ENCODE assay signal across 25 cellular contexts in genomic region chr2:49444005-49444404, GRCh38.
"Had no signal": no experiment of that assay in that cellular context is flagged by ENCODE, and none has a peak within 500 bp of the region (broad histone marks: within the 10 kb centered on the region; RNA-seq: fewer than 3 reads in every experiment).

No MANE protein-coding gene starts in this region.

- H3K27me3 ChIP-seq: neural progenitor cell, ovary, right lobe of liver, sigmoid colon, suprapubic skin, testis, tibial artery, transverse colon, upper lobe of right lung, uterus had no signal

- H3K4me1 ChIP-seq: parathyroid adenoma, psoas muscle, right lobe of liver, sigmoid colon, suprapubic skin, testis, tibial artery, transverse colon, upper lobe of right lung, uterus had no signal

- H3K4me2 ChIP-seq: neural progenitor cell had no signal

- H3K27ac ChIP-seq: neural progenitor cell, ovary, parathyroid adenoma, psoas muscle, right lobe of liver, sigmoid colon, suprapubic skin, testis, tibial artery, transverse colon, upper lobe of right lung, uterus had no signal

- H3K9me3 ChIP-seq: ovary, psoas muscle, right lobe of liver, sigmoid colon, suprapubic skin, testis, tibial artery, transverse colon, upper lobe of right lung, uterus had no signal

- H2AFZ ChIP-seq: neural progenitor cell, parathyroid adenoma had no signal

- FAIRE-seq: small intestine had no signal

- ATAC-seq: natural killer cell; psoas muscle; right cardiac atrium; right lobe of liver; stimulated activated effector memory CD8-positive, alpha-beta T cell treated with anti-CD3 and anti-CD28 coated beads, Interleukin-12 subunit alpha, Interleukin-12 subunit beta, amount 100 ng/mL, for 72 hours; stimulated activated naive B cell treated with anti-CD40 and anti-IgM and Interleukin-4, amounts not matched to agents 10 μg/mL and 1 μg/mL and 100 μg/mL, for 72 hours; upper lobe of right lung had no signal

- H3K4me3 ChIP-seq: neural progenitor cell, ovary, psoas muscle, right lobe of liver, sigmoid colon, suprapubic skin, testis, tibial artery, transverse colon, upper lobe of right lung, uterus had no signal

- DNase-seq: natural killer cell; occipital lobe; ovary; posterior cingulate gyrus; psoas muscle; right cardiac atrium; right lobe of liver; sigmoid colon; small intestine; stimulated activated CD4-positive, alpha-beta T cell treated with anti-CD3 and anti-CD28 coated beads, Interleukin-15, amount 100 ng/mL, for 24 hours; stimulated activated CD4-positive, alpha-beta T cell treated with anti-CD3 and anti-CD28 coated beads, Interleukin-2, amount 100 ng/mL, for 24 hours; stimulated activated CD4-positive, alpha-beta T cell treated with anti-CD3 and anti-CD28 coated beads, Interleukin-2, amount 100 ng/mL, for 48 hours; stimulated activated CD4-positive, alpha-beta T cell treated with anti-CD3 and anti-CD28 coated beads, Interleukin-4, amount 100 ng/mL, for 24 hours; stimulated activated naive B cell treated with anti-CD40 and anti-IgM and Interleukin-4, amounts not matched to agents 10 μg/mL and 1 μg/mL and 100 μg/mL, for 72 hours; stimulated activated naive CD4-positive, alpha-beta T cell treated with Interleukin-2 at 50 U/mL for 16 hours; substantia nigra; testis; tibial artery; transverse colon; upper lobe of right lung; uterus had no signal

- H3K79me2 ChIP-seq: parathyroid adenoma had no signal

- H3K36me3 ChIP-seq: neural progenitor cell, ovary, right lobe of liver, sigmoid colon, suprapubic skin, tibial artery, transverse colon, upper lobe of right lung, uterus had no signal

- H3K9ac ChIP-seq: neural progenitor cell, parathyroid adenoma had no signal
